8 cellular contexts compared by ENCODE assay signal in the genomic region with DNA sequence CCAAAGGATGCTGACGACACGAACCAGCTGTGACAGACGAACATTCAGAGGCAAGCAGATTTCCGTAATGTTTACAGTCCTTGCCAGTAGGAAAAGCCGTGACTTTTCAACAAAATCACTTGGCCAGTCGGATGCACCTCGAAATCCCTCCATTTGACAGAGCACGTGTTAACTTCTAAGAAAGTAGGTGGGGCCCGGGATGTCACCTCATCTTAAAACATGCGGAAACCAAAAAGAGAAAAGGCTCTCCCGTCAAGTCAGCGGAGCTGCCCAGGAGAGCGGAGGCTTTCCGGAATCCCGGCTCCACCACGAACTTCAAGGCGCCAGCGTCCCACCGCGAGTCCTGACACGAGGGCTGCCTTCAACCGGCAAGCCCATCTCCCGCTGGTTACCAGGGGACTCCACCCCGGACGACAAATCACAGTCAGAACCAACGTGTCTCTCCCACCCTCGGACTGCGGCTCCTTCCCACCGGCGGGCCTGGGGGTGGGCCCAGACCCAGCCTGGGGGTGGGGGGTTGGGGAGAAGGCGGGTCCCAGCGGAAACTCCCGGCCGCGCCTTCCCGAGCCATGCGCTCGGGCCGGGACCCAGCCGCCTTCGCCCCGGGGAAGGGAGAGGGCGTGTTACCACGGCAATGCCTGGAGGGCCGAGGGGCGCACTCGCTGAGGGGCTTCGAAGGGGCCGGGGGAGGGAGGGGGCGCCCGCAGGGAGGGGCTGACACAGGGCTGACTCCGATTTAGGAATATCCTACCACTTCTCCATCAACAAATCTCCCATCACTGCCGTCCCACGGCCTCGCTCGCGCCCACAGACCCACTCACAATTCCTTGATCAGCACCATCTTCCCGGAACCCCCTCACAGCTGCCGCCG. TPM values are rescaled to one million over a fixed set of nuclear protein-coding genes. Genes with fewer than 3 reads are reported as not detected.
A peak's percentile ranks its signal among the peaks of the same experiment; 100 is the strongest.
DNase-seq lines count a peak whose midpoint lies in the region; ATAC-seq and TF ChIP-seq lines count a peak whose summit lies in the region.

No MANE protein-coding gene starts in this region.

- H3K9me3 ChIP-seq in heart right ventricle (no peaks in the 10 kb centered on the region), prostate gland (no peaks in the 10 kb centered on the region), upper lobe of left lung (no peaks in the 10 kb centered on the region)

- H3K27me3 ChIP-seq in heart right ventricle (no peaks in the 10 kb centered on the region), prostate gland (replicated peaks; ENCODE audit: insufficient read depth) (no peaks in the 10 kb centered on the region), upper lobe of left lung (no peaks in the 10 kb centered on the region)

- peak; percentile 1 for DNase-seq in NCI-H2107 treated with DMSO at 0.1 percent for 48 hours (lab: John Stamatoyannopoulos, UW; ENCODE audit: unreplicated experiment)
- no peak for DNase-seq in NCI-H2107 (lab: John Stamatoyannopoulos, UW)
- peak; percentile 22 for DNase-seq in activated naive CD8-positive, alpha-beta T cell treated with anti-CD3 and anti-CD28 coated beads, Interleukin-2, amount 50 U/mL, for 16 hours (ENCODE audit: low read depth, low spot score)
- DNase-seq in heart right ventricle = peak; percentile 48 to 50
- DNase-seq in prostate gland (ENCODE audit: low spot score) = peak; percentile 29
- peak; percentile 56 to 90 for DNase-seq in upper lobe of left lung

- H3K27ac ChIP-seq in heart right ventricle = peak overlapping the region; percentile 86 to 99 (median 98)
- H3K27ac ChIP-seq in prostate gland = peak overlapping the region; percentile 91 to 94
- peak overlapping the region; percentile 90 to 98 (median 94) for H3K27ac ChIP-seq in upper lobe of left lung

- H3K4me1 ChIP-seq in heart right ventricle (peaks cover 6 to 70% (median 59%) of the 10 kb centered on the region in 9 donors), prostate gland (replicated peaks) (no peaks in the 10 kb centered on the region), upper lobe of left lung (peaks cover 19 to 46% (median 32%) of the 10 kb centered on the region in 4 donors)

- TF ChIP-seq CTCF in heart right ventricle (IDR thresholded peaks at IDR 0.05) (no peak), prostate gland (IDR thresholded peaks at IDR 0.05) (no peak), upper lobe of left lung (IDR thresholded peaks at IDR 0.05) (no peak)

- 1% methylated on average over 51 to 60 of the region's 60 CpGs for WGBS in heart right ventricle, 2 donors
- WGBS in prostate gland = 2% methylated on average over 60 of the region's 60 CpGs
- WGBS in upper lobe of left lung, 2 donors = 1 to 3% methylated on average over 21 to 60 of the region's 60 CpGs

- intact Hi-C loops in heart right ventricle (cut with DNase I) (loop anchor here in 5 of 10 donors (5.0 kb wide), 2 partner anchors 36 to 74 kb away; no protein-coding TSS in a partner anchor), prostate gland (cut with DNase I) (no loop called here)

- ATAC-seq in HG03432 (IDR thresholded peaks at IDR 0.05; ENCODE audit: unreplicated experiment) = peak; percentile 36
- peak; percentile 54 for ATAC-seq in SK-N-SH treated with all-trans-retinoic acid at 6 μM for 48 hours
- peak; percentile 50 to 79 (median 66) for ATAC-seq in heart right ventricle
- ATAC-seq in upper lobe of left lung (ENCODE audit: low FRiP score in 2 of 2) = peak; percentile 66 to 84

- no peak for TF ChIP-seq EP300 in upper lobe of left lung (IDR thresholded peaks at IDR 0.05)

- H3K36me3 ChIP-seq in heart right ventricle (peaks cover 0 to 14% (median 0%) of the 10 kb centered on the region in 9 donors), prostate gland (no peaks in the 10 kb centered on the region), upper lobe of left lung (peaks cover 0 to 3% (median 0%) of the 10 kb centered on the region in 4 donors)

- H3K4me3 ChIP-seq in heart right ventricle (peak overlapping the region; percentile 56 to 97 (median 92)), prostate gland (peak overlapping the region; percentile 84 to 90), upper lobe of left lung (peak overlapping the region; percentile 68 to 91 (median 90))

- TF ChIP-seq POLR2A in prostate gland (IDR thresholded peaks at IDR 0.05) = no peak
- TF ChIP-seq POLR2A in upper lobe of left lung (IDR thresholded peaks at IDR 0.05) = peak in 1 of 4 donors; percentile 22

TF ChIP-seq in SK-N-SH treated with all-trans-retinoic acid at 6 μM for 48 hours, 23 proteins besides CTCF, POLR2A, EP300 and RAD21:
- TF ChIP-seq ZNF8 (CRISPR knock-in tag; IDR thresholded peaks at IDR 0.05) = no peak
- TF ChIP-seq ZNF565 (CRISPR knock-in tag; conservative IDR thresholded peaks at IDR 0.05; ENCODE audit: low read depth) = no peak
- TF ChIP-seq, protein P1, sequence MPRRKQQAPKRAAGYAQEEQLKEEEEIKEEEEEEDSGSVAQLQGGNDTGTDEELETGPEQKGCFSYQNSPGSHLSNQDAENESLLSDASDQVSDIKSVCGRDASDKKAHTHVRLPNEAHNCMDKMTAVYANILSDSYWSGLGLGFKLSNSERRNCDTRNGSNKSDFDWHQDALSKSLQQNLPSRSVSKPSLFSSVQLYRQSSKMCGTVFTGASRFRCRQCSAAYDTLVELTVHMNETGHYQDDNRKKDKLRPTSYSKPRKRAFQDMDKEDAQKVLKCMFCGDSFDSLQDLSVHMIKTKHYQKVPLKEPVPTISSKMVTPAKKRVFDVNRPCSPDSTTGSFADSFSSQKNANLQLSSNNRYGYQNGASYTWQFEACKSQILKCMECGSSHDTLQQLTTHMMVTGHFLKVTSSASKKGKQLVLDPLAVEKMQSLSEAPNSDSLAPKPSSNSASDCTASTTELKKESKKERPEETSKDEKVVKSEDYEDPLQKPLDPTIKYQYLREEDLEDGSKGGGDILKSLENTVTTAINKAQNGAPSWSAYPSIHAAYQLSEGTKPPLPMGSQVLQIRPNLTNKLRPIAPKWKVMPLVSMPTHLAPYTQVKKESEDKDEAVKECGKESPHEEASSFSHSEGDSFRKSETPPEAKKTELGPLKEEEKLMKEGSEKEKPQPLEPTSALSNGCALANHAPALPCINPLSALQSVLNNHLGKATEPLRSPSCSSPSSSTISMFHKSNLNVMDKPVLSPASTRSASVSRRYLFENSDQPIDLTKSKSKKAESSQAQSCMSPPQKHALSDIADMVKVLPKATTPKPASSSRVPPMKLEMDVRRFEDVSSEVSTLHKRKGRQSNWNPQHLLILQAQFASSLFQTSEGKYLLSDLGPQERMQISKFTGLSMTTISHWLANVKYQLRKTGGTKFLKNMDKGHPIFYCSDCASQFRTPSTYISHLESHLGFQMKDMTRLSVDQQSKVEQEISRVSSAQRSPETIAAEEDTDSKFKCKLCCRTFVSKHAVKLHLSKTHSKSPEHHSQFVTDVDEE (CRISPR knock-in tag; IDR thresholded peaks at IDR 0.05) = no peak
- TF ChIP-seq ARNTL (CRISPR knock-in tag; IDR thresholded peaks at IDR 0.05; ENCODE audit: borderline replicate concordance, low read depth) = no peak
- TF ChIP-seq, protein P2, sequence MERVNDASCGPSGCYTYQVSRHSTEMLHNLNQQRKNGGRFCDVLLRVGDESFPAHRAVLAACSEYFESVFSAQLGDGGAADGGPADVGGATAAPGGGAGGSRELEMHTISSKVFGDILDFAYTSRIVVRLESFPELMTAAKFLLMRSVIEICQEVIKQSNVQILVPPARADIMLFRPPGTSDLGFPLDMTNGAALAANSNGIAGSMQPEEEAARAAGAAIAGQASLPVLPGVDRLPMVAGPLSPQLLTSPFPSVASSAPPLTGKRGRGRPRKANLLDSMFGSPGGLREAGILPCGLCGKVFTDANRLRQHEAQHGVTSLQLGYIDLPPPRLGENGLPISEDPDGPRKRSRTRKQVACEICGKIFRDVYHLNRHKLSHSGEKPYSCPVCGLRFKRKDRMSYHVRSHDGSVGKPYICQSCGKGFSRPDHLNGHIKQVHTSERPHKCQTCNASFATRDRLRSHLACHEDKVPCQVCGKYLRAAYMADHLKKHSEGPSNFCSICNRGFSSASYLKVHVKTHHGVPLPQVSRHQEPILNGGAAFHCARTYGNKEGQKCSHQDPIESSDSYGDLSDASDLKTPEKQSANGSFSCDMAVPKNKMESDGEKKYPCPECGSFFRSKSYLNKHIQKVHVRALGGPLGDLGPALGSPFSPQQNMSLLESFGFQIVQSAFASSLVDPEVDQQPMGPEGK (CRISPR knock-in tag; IDR thresholded peaks at IDR 0.05; ENCODE audit: borderline replicate concordance) = no peak
- no peak for TF ChIP-seq GLIS3 (CRISPR knock-in tag; IDR thresholded peaks at IDR 0.05)
- no peak for TF ChIP-seq ZNF70 (CRISPR knock-in tag; IDR thresholded peaks at IDR 0.05)
- TF ChIP-seq TOX (CRISPR knock-in tag; IDR thresholded peaks at IDR 0.05; ENCODE audit: borderline replicate concordance) = no peak
- TF ChIP-seq ZFP3 (CRISPR knock-in tag; IDR thresholded peaks at IDR 0.05) = no peak
- no peak for TF ChIP-seq ZFP30 (CRISPR knock-in tag; IDR thresholded peaks at IDR 0.05)
- no peak for TF ChIP-seq SNAI2 (CRISPR knock-in tag; IDR thresholded peaks at IDR 0.05)
- TF ChIP-seq, protein P3, sequence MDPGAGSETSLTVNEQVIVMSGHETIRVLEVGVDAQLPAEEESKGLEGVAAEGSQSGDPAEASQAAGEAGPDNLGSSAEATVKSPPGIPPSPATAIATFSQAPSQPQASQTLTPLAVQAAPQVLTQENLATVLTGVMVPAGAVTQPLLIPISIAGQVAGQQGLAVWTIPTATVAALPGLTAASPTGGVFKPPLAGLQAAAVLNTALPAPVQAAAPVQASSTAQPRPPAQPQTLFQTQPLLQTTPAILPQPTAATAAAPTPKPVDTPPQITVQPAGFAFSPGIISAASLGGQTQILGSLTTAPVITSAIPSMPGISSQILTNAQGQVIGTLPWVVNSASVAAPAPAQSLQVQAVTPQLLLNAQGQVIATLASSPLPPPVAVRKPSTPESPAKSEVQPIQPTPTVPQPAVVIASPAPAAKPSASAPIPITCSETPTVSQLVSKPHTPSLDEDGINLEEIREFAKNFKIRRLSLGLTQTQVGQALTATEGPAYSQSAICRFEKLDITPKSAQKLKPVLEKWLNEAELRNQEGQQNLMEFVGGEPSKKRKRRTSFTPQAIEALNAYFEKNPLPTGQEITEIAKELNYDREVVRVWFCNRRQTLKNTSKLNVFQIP (CRISPR knock-in tag; IDR thresholded peaks at IDR 0.05; ENCODE audit: borderline replicate concordance, low read depth) = no peak

RNA-seq across cellular contexts. Expression of a gene that starts 0.5 kb away (rescaled TPM):
- 10 to 100 TPM; 33.7 to 78.3 (median 62.7) TPM for total RNA-seq in heart right ventricle
- 10 to 100 TPM; 16.0 to 21.4 TPM for polyA plus RNA-seq in heart right ventricle
- total RNA-seq in prostate gland = 10 to 100 TPM; 23.8 to 43.6 TPM
- 10 to 100 TPM; 26.6 to 65.9 (median 41.0) TPM for total RNA-seq in upper lobe of left lung
